Comparison of ENCODE assay signal across 27 cellular contexts in genomic region chr9:94991961-94992907, GRCh38.
DNase-seq lines count a peak whose midpoint lies in the region; ATAC-seq and TF ChIP-seq lines count a peak whose summit lies in the region.
"Had no signal": no experiment of that assay in that cellular context is flagged by ENCODE, and none has a peak within 500 bp of the region (broad histone marks: within the 10 kb centered on the region; RNA-seq: fewer than 3 reads in every experiment).

No MANE protein-coding gene starts in this region.

- 79 to 80% methylated on average over 15 of the region's 15 CpGs for WGBS in body of pancreas, 2 donors
- whole genome bisulfite sequencing in thyroid gland, 2 donors: 91 to 92% methylated on average over 15 of the region's 15 CpGs
- WGBS in mesendoderm (ENCODE audit: extremely low coverage, insufficient coverage, low lambda C conversion rate): no CpG with 5 or more reads among the region's 15 CpGs

- peak overlapping the region; percentile 45 for H3K27ac Mint-ChIP-seq in mesothelial cell of epicardium
- no peak overlapping the region for H3K27ac Mint-ChIP-seq in natural killer cell treated with Interleukin-12 subunit alpha and Interleukin-12 subunit beta and Interleukin-15 and Interleukin-18, amount 100 ng/mL, for 72 hours
- H3K27ac Mint-ChIP-seq: activated T-helper 1 cell treated with anti-CD3 and anti-CD28 coated beads, Interleukin-12 subunit alpha, Interleukin-12 subunit beta, Interleukin-2, Interleukin-4 antibody, amounts not matched to agents 30 ng/mL and 10 ng/mL and 1 ng/mL, durations not matched to agents 14 hours and 24 hours and 36 hours; CD8-positive, alpha-beta memory T cell; stimulated activated naive B cell treated with anti-CD40 and anti-IgM and Interleukin-4, amounts not matched to agents 10 μg/mL and 1 μg/mL and 100 μg/mL, for 72 hours; T-helper 17 cell had no signal

- no peak overlapping the region for H3K23ac ChIP-seq in mesendoderm (ENCODE audit: low read length)

- H3K36me3 Mint-ChIP-seq in mesothelial cell of epicardium: peaks cover 12% of the 10 kb centered on the region
- H3K36me3 Mint-ChIP-seq in natural killer cell treated with Interleukin-12 subunit alpha and Interleukin-12 subunit beta and Interleukin-15 and Interleukin-18, amount 100 ng/mL, for 72 hours: no peaks in the 10 kb centered on the region

- H3K79me2 ChIP-seq in mesendoderm (ENCODE audit: control insufficient read depth, insufficient read depth, low read length): no peaks in the 10 kb centered on the region

- no peak for TF ChIP-seq POLR2A in body of pancreas (IDR thresholded peaks at IDR 0.05)
- TF ChIP-seq POLR2A in thyroid gland (IDR thresholded peaks at IDR 0.05): no peak

- H3K27ac ChIP-seq in body of pancreas (peak overlapping the region in 3 of 4 donors; percentile 42 to 55 (median 46)), thyroid gland (peak overlapping the region in 2 of 3 donors; percentile 29 to 86), mesendoderm (ENCODE audit: low read depth, low read length) (no peak overlapping the region)
- H3K27ac ChIP-seq: PC-9 had no signal

- H3K56ac ChIP-seq in mesendoderm (ENCODE audit: low read length): no peak overlapping the region

- no peak overlapping the region for H2BK120ac ChIP-seq in mesendoderm (ENCODE audit: low read depth, low read length)

- H3K79me1 ChIP-seq in mesendoderm (ENCODE audit: low read length): no peaks in the 10 kb centered on the region

- DNase-seq in Caki2 (ENCODE audit: low read depth): peak; percentile 21
- DNase-seq in body of pancreas: no peak
- no peak for DNase-seq in mesothelial cell of epicardium (ENCODE audit: low spot score in 2 of 2, unreplicated experiment in 2 of 2)
- DNase-seq in thyroid gland: no peak
- no peak for DNase-seq in mesendoderm
- DNase-seq in NCI-H1048 (lab: John Stamatoyannopoulos, UW): no peak
- DNase-seq in NCI-H1694 (lab: John Stamatoyannopoulos, UW): no peak
- no peak for DNase-seq in natural killer cell treated with Interleukin-12 subunit alpha and Interleukin-12 subunit beta and Interleukin-15 and Interleukin-18, amount 100 ng/mL, for 72 hours (ENCODE audit: low spot score)
- DNase-seq: activated CD4-positive, alpha-beta T cell treated with anti-CD3 and anti-CD28 coated beads, Interleukin-2, amount 50 U/mL, for 48 hours; activated CD8-positive, alpha-beta memory T cell treated with anti-CD3 and anti-CD28 coated beads, Interleukin-2, amount 50 U/mL, for 4 hours; activated naive CD4-positive, alpha-beta T cell treated with Interleukin-2 at 50 U/mL for 16 hours; BE2C; CD8-positive, alpha-beta memory T cell; H7; left colon; NCI-H1436; NCI-H226; NCI-H69; PC-9; SHP77; stimulated activated naive B cell treated with anti-CD40 and anti-IgM and Interleukin-4, amounts not matched to agents 10 μg/mL and 1 μg/mL and 100 μg/mL, for 72 hours; substantia nigra; T-helper 17 cell had no signal

- no peak overlapping the region for H3K4me3 Mint-ChIP-seq in mesothelial cell of epicardium
- no peak overlapping the region for H3K4me3 Mint-ChIP-seq in natural killer cell treated with Interleukin-12 subunit alpha and Interleukin-12 subunit beta and Interleukin-15 and Interleukin-18, amount 100 ng/mL, for 72 hours
- H3K4me3 Mint-ChIP-seq: activated T-helper 1 cell treated with anti-CD3 and anti-CD28 coated beads, Interleukin-12 subunit alpha, Interleukin-12 subunit beta, Interleukin-2, Interleukin-4 antibody, amounts not matched to agents 30 ng/mL and 10 ng/mL and 1 ng/mL, durations not matched to agents 14 hours and 24 hours and 36 hours; brain; CD8-positive, alpha-beta memory T cell; stimulated activated naive B cell treated with anti-CD40 and anti-IgM and Interleukin-4, amounts not matched to agents 10 μg/mL and 1 μg/mL and 100 μg/mL, for 72 hours; T-helper 17 cell had no signal

- no peak overlapping the region for H2BK5ac ChIP-seq in mesendoderm (ENCODE audit: low read length)

- peaks cover 49% of the 10 kb centered on the region for H3K4me1 ChIP-seq in body of pancreas
- peaks cover 19 to 37% of the 10 kb centered on the region in 2 donors for H3K4me1 ChIP-seq in thyroid gland
- peaks cover 2% of the 10 kb centered on the region for H3K4me1 ChIP-seq in mesendoderm (ENCODE audit: control insufficient read depth, low read depth, low read length)
- H3K4me1 ChIP-seq: prostate gland had no signal

- no peak overlapping the region for H3K9ac ChIP-seq in mesendoderm (ENCODE audit: low read length)

- H3K9me3 Mint-ChIP-seq in mesothelial cell of epicardium: no peaks in the 10 kb centered on the region
- H3K9me3 Mint-ChIP-seq in natural killer cell treated with Interleukin-12 subunit alpha and Interleukin-12 subunit beta and Interleukin-15 and Interleukin-18, amount 100 ng/mL, for 72 hours: no peaks in the 10 kb centered on the region
- H3K9me3 Mint-ChIP-seq: activated T-helper 1 cell treated with anti-CD3 and anti-CD28 coated beads, Interleukin-12 subunit alpha, Interleukin-12 subunit beta, Interleukin-2, Interleukin-4 antibody, amounts not matched to agents 30 ng/mL and 10 ng/mL and 1 ng/mL, durations not matched to agents 14 hours and 24 hours and 36 hours; brain; CD8-positive, alpha-beta memory T cell; stimulated activated naive B cell treated with anti-CD40 and anti-IgM and Interleukin-4, amounts not matched to agents 10 μg/mL and 1 μg/mL and 100 μg/mL, for 72 hours had no signal

- H3K36me3 ChIP-seq in body of pancreas (replicated peaks in 1 of 2; ENCODE audit: insufficient read depth in 1 of 2, low read depth in 2 of 2) (no peaks in the 10 kb centered on the region), thyroid gland (no peaks in the 10 kb centered on the region), mesendoderm (ENCODE audit: control insufficient read depth, insufficient read depth, low read length) (no peaks in the 10 kb centered on the region)
- H3K36me3 ChIP-seq: BE2C, prostate gland had no signal

- intact Hi-C loops in body of pancreas (cut with DNase I) (no loop called here), thyroid gland (cut with DNase I) (loop anchor here (10.0 kb wide), 1 partner anchor 107 kb away; no protein-coding TSS in a partner anchor)

- H3K4me1 Mint-ChIP-seq in mesothelial cell of epicardium: peaks cover 43% of the 10 kb centered on the region
- H3K4me1 Mint-ChIP-seq in natural killer cell treated with Interleukin-12 subunit alpha and Interleukin-12 subunit beta and Interleukin-15 and Interleukin-18, amount 100 ng/mL, for 72 hours (ENCODE audit: low read depth in 2 of 2): no peaks in the 10 kb centered on the region
- H3K4me1 Mint-ChIP-seq: CD8-positive, alpha-beta memory T cell; stimulated activated naive B cell treated with anti-CD40 and anti-IgM and Interleukin-4, amounts not matched to agents 10 μg/mL and 1 μg/mL and 100 μg/mL, for 72 hours; T-helper 17 cell had no signal

- in situ Hi-C loops in Caki2 (cut with HindIII; ENCODE audit: low pct_unique_long_range_greater_than_20kb, low sequenced_read_pairs): no loop called here

- H4K8ac ChIP-seq in mesendoderm (ENCODE audit: low read depth, low read length): no peak overlapping the region

- no peak overlapping the region for H3K4me3 ChIP-seq in body of pancreas
- H3K4me3 ChIP-seq in thyroid gland (replicated peaks in 1 of 3): no peak overlapping the region
- no peak overlapping the region for H3K4me3 ChIP-seq in mesendoderm (ENCODE audit: low read length)
- H3K4me3 ChIP-seq: PC-9, prostate gland had no signal

- no peaks in the 10 kb centered on the region for H3K27me3 ChIP-seq in body of pancreas
- H3K27me3 ChIP-seq in thyroid gland: no peaks in the 10 kb centered on the region
- no peaks in the 10 kb centered on the region for H3K27me3 ChIP-seq in mesendoderm (ENCODE audit: insufficient read depth, low read length, poor library complexity)
- H3K27me3 ChIP-seq: BE2C had no signal

- no peak overlapping the region for H3K4ac ChIP-seq in mesendoderm (ENCODE audit: low read depth, low read length)

- no peaks in the 10 kb centered on the region for H3K27me3 Mint-ChIP-seq in mesothelial cell of epicardium (ENCODE audit: low read depth)
- no peaks in the 10 kb centered on the region for H3K27me3 Mint-ChIP-seq in natural killer cell treated with Interleukin-12 subunit alpha and Interleukin-12 subunit beta and Interleukin-15 and Interleukin-18, amount 100 ng/mL, for 72 hours
- H3K27me3 Mint-ChIP-seq: brain; stimulated activated naive B cell treated with anti-CD40 and anti-IgM and Interleukin-4, amounts not matched to agents 10 μg/mL and 1 μg/mL and 100 μg/mL, for 72 hours; T-helper 17 cell had no signal

- H3K9me3 ChIP-seq in body of pancreas: no peaks in the 10 kb centered on the region
- H3K9me3 ChIP-seq in thyroid gland: no peaks in the 10 kb centered on the region
- H3K9me3 ChIP-seq: BE2C, prostate gland had no signal

- no peak overlapping the region for H3K4me2 ChIP-seq in mesendoderm (ENCODE audit: low read length)
- H3K4me2 ChIP-seq: PC-9 had no signal

- TF ChIP-seq CTCF in body of pancreas (IDR thresholded peaks at IDR 0.05) (no peak), mesothelial cell of epicardium (IDR thresholded peaks at IDR 0.05; ENCODE audit: unreplicated experiment) (no peak), thyroid gland (IDR thresholded peaks at IDR 0.05) (no peak)

- ATAC-seq in body of pancreas: no peak
- ATAC-seq in natural killer cell treated with Interleukin-12 subunit alpha and Interleukin-12 subunit beta and Interleukin-15 and Interleukin-18, amount 100 ng/mL, for 72 hours: no peak
- ATAC-seq: activated CD4-positive, CD25-positive, alpha-beta regulatory T cell treated with anti-CD3 and anti-CD28 coated beads, Interleukin-2, amount 50 U/mL, for 24 hours; left colon; stimulated activated naive B cell treated with anti-CD40 and anti-IgM and Interleukin-4, amounts not matched to agents 10 μg/mL and 1 μg/mL and 100 μg/mL, for 72 hours; T-helper 17 cell had no signal

- H2AK5ac ChIP-seq in mesendoderm (ENCODE audit: low read length): no peak overlapping the region

- no peak overlapping the region for H4K5ac ChIP-seq in mesendoderm (ENCODE audit: low read length)

- no peak overlapping the region for H2BK15ac ChIP-seq in mesendoderm (replicated peaks; ENCODE audit: low read depth)

- no peak overlapping the region for H3K18ac ChIP-seq in mesendoderm (ENCODE audit: low read length)
